27 cellular contexts compared by ENCODE assay signal in genomic region chr4:153947998-153948397, GRCh38.
"Had no signal": no experiment of that assay in that cellular context is flagged by ENCODE, and none has a peak within 500 bp of the region (broad histone marks: within the 10 kb centered on the region; RNA-seq: fewer than 3 reads in every experiment).

No MANE protein-coding gene starts in this region.

- H3K27me3 ChIP-seq: Peyer's patch, SJSA1 had no signal

- H3K4me3 ChIP-seq: K562, PC-9, Peyer's patch, SJSA1, SK-N-MC had no signal

- H3K4me1 ChIP-seq: Peyer's patch, SJSA1 had no signal

- H3K4me2 ChIP-seq: PC-9 had no signal

- ATAC-seq: K562 had no signal

- H3K36me3 ChIP-seq: Peyer's patch, SJSA1 had no signal

- H2AFZ ChIP-seq: PC-9 had no signal

- H3K9me3 ChIP-seq: Peyer's patch, SJSA1 had no signal

- H3K27ac Mint-ChIP-seq: IgD-negative memory B cell had no signal

- H3K36me3 Mint-ChIP-seq: IgD-negative memory B cell had no signal

- H3K4me3 Mint-ChIP-seq: IgD-negative memory B cell had no signal

- DNase-seq: MV-4-11; NCI-H1048; NCI-H1105 treated with DMSO at 0.1 percent for 48 hours; NCI-H1417 treated with DMSO at 0.1 percent for 48 hours; NCI-H146; NCI-H1694 treated with DMSO at 0.1 percent for 48 hours; NCI-H2029; NCI-H2081 treated with DMSO at 0.1 percent for 48 hours; NCI-H2171; NCI-H226; NCI-H446; NCI-H510A; NCI-H524 treated with DMSO at 0.1 percent for 48 hours; NCI-H69; NCI-H774; NK-92 treated with Interleukin-12 subunit alpha and Interleukin-12 subunit beta, amount 100 ng/mL, for 24 hours; OCI-M1; PC-9; Peyer's patch; Right ventricle myocardium superior; SIG-M5; T-helper 2 cell had no signal

- H3K27ac ChIP-seq: HL-60, PC-9, Peyer's patch, SJSA1, SK-N-MC had no signal
